ENCODE assay signal across 1 cellular context in genomic region chr3:43632269-43632733, GRCh38.
TF ChIP-seq lines count a peak whose summit lies in the region.

No MANE protein-coding gene starts in this region.

TF ChIP-seq in K562, 482 proteins besides CTCF, POLR2A, EP300 and RAD21 (continued from another document and continues in another):
- TF ChIP-seq TCF15 (CRISPR knock-in tag; IDR thresholded peaks at IDR 0.05): no peak
- TF ChIP-seq C11orf30 (IDR thresholded peaks at IDR 0.05; ENCODE audit: low read depth): peak; percentile 94
- TF ChIP-seq MYBL2 (IDR thresholded peaks at IDR 0.05; ENCODE audit: low read depth): peak; percentile 32; the same call in 1 of the 2 replicates
- no peak for TF ChIP-seq MYBL2 (CRISPR knock-in tag; IDR thresholded peaks at IDR 0.05; ENCODE audit: borderline replicate concordance)
- TF ChIP-seq RFX7 (CRISPR knock-in tag; IDR thresholded peaks at IDR 0.05): no peak
- no peak for TF ChIP-seq EWSR1 (IDR thresholded peaks at IDR 0.05; ENCODE audit: borderline replicate concordance, low read depth, partially characterized antibody)
- no peak for TF ChIP-seq ZNF224 (CRISPR knock-in tag; IDR thresholded peaks at IDR 0.05)
- TF ChIP-seq ZBTB8A (IDR thresholded peaks at IDR 0.05; ENCODE audit: partially characterized antibody): no peak
- TF ChIP-seq ZNF395 (CRISPR knock-in tag; IDR thresholded peaks at IDR 0.05): no peak
- no peak for TF ChIP-seq ZNF184 (CRISPR knock-in tag; IDR thresholded peaks at IDR 0.05)
- no peak for TF ChIP-seq TGIF2 (CRISPR knock-in tag; IDR thresholded peaks at IDR 0.05)
- TF ChIP-seq TRIM28 (IDR thresholded peaks at IDR 0.05): 0 out of 2 replicates have a peak, but pooled peaks have one; percentile 20
- no peak for TF ChIP-seq GATA2 (CRISPR knock-in tag; IDR thresholded peaks at IDR 0.05)
- 0 out of 4 replicates have a peak, but pooled peaks of 1 of the 2 experiments have one; percentile 35 for TF ChIP-seq MLLT1 (IDR thresholded peaks at IDR 0.05)
- peak; percentile 39; the same call in 1 of the 2 replicates for TF ChIP-seq PKNOX1 (IDR thresholded peaks at IDR 0.05)
- no peak for TF ChIP-seq NR2C2 (CRISPR knock-in tag; IDR thresholded peaks at IDR 0.05)
- TF ChIP-seq NR2C2 (tag; IDR thresholded peaks at IDR 0.05): peak; percentile 73
- TF ChIP-seq KLF13 (tag; IDR thresholded peaks at IDR 0.05; ENCODE audit: borderline replicate concordance, low read depth): no peak
- TF ChIP-seq PRMT5 (CRISPR knock-in tag; IDR thresholded peaks at IDR 0.05): no peak
- TF ChIP-seq CTBP1 (IDR thresholded peaks at IDR 0.05; ENCODE audit: borderline replicate concordance): peak; percentile 47; the same call in 1 of the 2 replicates
- no peak for TF ChIP-seq PBX2 (CRISPR knock-in tag; IDR thresholded peaks at IDR 0.05; ENCODE audit: low read depth)
- TF ChIP-seq PBX2 (tag; conservative IDR thresholded peaks at IDR 0.05; ENCODE audit: low read depth): peak; percentile 31; the same call in 1 of the 2 replicates
- no peak for TF ChIP-seq ZNF445 (CRISPR knock-in tag; IDR thresholded peaks at IDR 0.05; ENCODE audit: low read depth)
- TF ChIP-seq ZNF668 (CRISPR knock-in tag; IDR thresholded peaks at IDR 0.05): peak; percentile 56; the same call in 1 of the 2 replicates
- peak; percentile 76 for TF ChIP-seq HMBOX1 (IDR thresholded peaks at IDR 0.05)
- TF ChIP-seq ZNF592 (IDR thresholded peaks at IDR 0.05): peak; percentile 93
- TF ChIP-seq GABPB1 (CRISPR knock-in tag; IDR thresholded peaks at IDR 0.05): 0 out of 2 replicates have a peak, but pooled peaks have one; percentile 38
- TF ChIP-seq NEUROD1 (IDR thresholded peaks at IDR 0.05; ENCODE audit: borderline replicate concordance, low read depth, low read length, partially characterized antibody): no peak
- TF ChIP-seq NR1H2 (CRISPR knock-in tag; IDR thresholded peaks at IDR 0.05): no peak
- 0 out of 2 replicates have a peak, but pooled peaks have one; percentile 27 for TF ChIP-seq ZNF589 (CRISPR knock-in tag; IDR thresholded peaks at IDR 0.05; ENCODE audit: low read depth)
- 0 out of 2 replicates have a peak, but pooled peaks have one; percentile 59 for TF ChIP-seq PREB (CRISPR knock-in tag; IDR thresholded peaks at IDR 0.05)
- no peak for TF ChIP-seq BCLAF1 (IDR thresholded peaks at IDR 0.05; ENCODE audit: borderline replicate concordance in 1 of 2, control insufficient read depth in 1 of 2, low read depth in 2 of 2, low read length in 1 of 2)
- peak; percentile 86 for TF ChIP-seq EHMT2 (IDR thresholded peaks at IDR 0.05)
- TF ChIP-seq ZBTB12 (CRISPR knock-in tag; IDR thresholded peaks at IDR 0.05): no peak
- TF ChIP-seq ZBED1 (IDR thresholded peaks at IDR 0.05): no peak
- TF ChIP-seq E2F3 (CRISPR knock-in tag; IDR thresholded peaks at IDR 0.05): no peak
- no peak for TF ChIP-seq PTRF (tag; IDR thresholded peaks at IDR 0.05)
- TF ChIP-seq SMARCA4 (IDR thresholded peaks at IDR 0.05): peak; percentile 59; the same call in 1 of the 2 replicates
- peak; percentile 96 for TF ChIP-seq MAFG (tag; conservative IDR thresholded peaks at IDR 0.05)
- TF ChIP-seq ZFPM2 (CRISPR knock-in tag; IDR thresholded peaks at IDR 0.05): no peak
- no peak for TF ChIP-seq HINFP (tag; conservative IDR thresholded peaks at IDR 0.05; ENCODE audit: low read depth)
- TF ChIP-seq POLR3G (IDR thresholded peaks at IDR 0.05; ENCODE audit: extremely low read depth, insufficient read length, insufficient replicate concordance): no peak
- TF ChIP-seq RCOR1 (IDR thresholded peaks at IDR 0.05; ENCODE audit: borderline replicate concordance in 1 of 2, low read depth in 2 of 2, low read length in 2 of 2): peak in 1 of 2 experiments; percentile 64; a peak in 1 of 4 replicates
- TF ChIP-seq ZNF584 (CRISPR knock-in tag; IDR thresholded peaks at IDR 0.05; ENCODE audit: low read depth): no peak
